ENCODE assay signal across 11 cellular contexts in the genomic region with DNA sequence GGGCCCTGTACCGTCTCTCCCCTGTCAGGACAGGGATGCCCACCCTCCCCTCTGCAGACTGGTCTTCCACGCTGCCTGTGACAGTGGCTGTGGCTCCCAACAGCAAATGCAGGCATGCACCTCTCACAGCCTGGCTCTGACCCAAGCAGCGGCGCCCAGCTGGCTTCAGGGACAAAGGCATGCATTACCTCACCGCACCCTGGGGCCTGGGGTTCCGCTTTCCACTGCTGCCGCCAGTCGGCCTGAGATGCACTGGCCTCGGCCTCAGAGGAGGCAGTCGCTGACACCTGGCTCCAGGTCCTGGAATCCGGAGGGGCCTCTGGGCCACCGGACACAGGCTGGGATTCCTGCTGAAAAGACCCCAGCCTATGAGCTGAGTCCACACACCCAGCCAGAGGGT.
DNase-seq lines count a peak whose midpoint lies in the region; ATAC-seq and TF ChIP-seq lines count a peak whose summit lies in the region.
"Had no signal": no experiment of that assay in that cellular context is flagged by ENCODE, and none has a peak within 500 bp of the region (broad histone marks: within the 10 kb centered on the region; RNA-seq: fewer than 3 reads in every experiment).

No MANE protein-coding gene starts in this region.

- ATAC-seq in HG03457 (IDR thresholded peaks at IDR 0.05; ENCODE audit: unreplicated experiment): no peak
- ATAC-seq in HG02981 (IDR thresholded peaks at IDR 0.05; ENCODE audit: unreplicated experiment): no peak
- ATAC-seq in GM18519 (IDR thresholded peaks at IDR 0.05; ENCODE audit: low FRiP score, unreplicated experiment): no peak

- H2BK12ac ChIP-seq in H9 (ENCODE audit: insufficient read length, low read depth, low read length): no peak overlapping the region

- H4K8ac ChIP-seq in H9 (replicated peaks; ENCODE audit: insufficient read length, low read depth, low read length): no peak overlapping the region

- peaks cover 13 to 21% of the 10 kb centered on the region in 2 experiments for H3K4me1 Mint-ChIP-seq in H9

- no peak overlapping the region for H3T11ph ChIP-seq in H9 (ENCODE audit: low read length)

- no peaks in the 10 kb centered on the region for H3K23me2 ChIP-seq in H9 (ENCODE audit: insufficient read length, low read depth, low read length, poor library complexity, severe bottlenecking)

- no peaks in the 10 kb centered on the region for H4K20me1 ChIP-seq in H9 (ENCODE audit: control insufficient read depth, insufficient read depth, insufficient read length)

- no peaks in the 10 kb centered on the region; a peak in 3 of 7 replicates for H3K36me3 Mint-ChIP-seq in H9 (ENCODE audit: insufficient read depth in 1 of 3, low read depth in 3 of 3)

- no peak overlapping the region for H3K27ac Mint-ChIP-seq in H9

- H3K79me2 ChIP-seq in H9 (ENCODE audit: insufficient read depth, low read length): no peaks in the 10 kb centered on the region

- no peak overlapping the region for H4K91ac ChIP-seq in H9 (ENCODE audit: insufficient read length, low read depth, low read length)

- no peak overlapping the region for H3K56ac ChIP-seq in H9 (ENCODE audit: insufficient read length, low read depth, low read length)

- H3K79me1 ChIP-seq in H9 (ENCODE audit: insufficient read depth, low read depth, low read length, poor library complexity, severe bottlenecking): no peaks in the 10 kb centered on the region

- peak; percentile 68 for DNase-seq in AG08396 (ENCODE audit: low spot score)
- DNase-seq in H9: peak; percentile 72
- DNase-seq in astrocyte of the hippocampus (ENCODE audit: low read depth, low spot score): peak; percentile 88
- peak; percentile 23 for DNase-seq in iris pigment epithelial cell (ENCODE audit: low read depth)
- no peak for DNase-seq in T-helper 9 cell
- DNase-seq: retina had no signal

- no peaks in the 10 kb centered on the region for H3K9me3 Mint-ChIP-seq in H9

- no peak overlapping the region for H2BK20ac ChIP-seq in H9 (ENCODE audit: low read depth, low read length, poor library complexity, severe bottlenecking)

- H3K27ac ChIP-seq in H9 (ENCODE audit: insufficient read length, low read depth, low read length): no peak overlapping the region
- H3K27ac ChIP-seq: adrenal gland, RWPE1 had no signal

- H2AFZ ChIP-seq in H9 (ENCODE audit: low read length): no peak overlapping the region

- no peak overlapping the region for H2BK15ac ChIP-seq in H9 (ENCODE audit: low read depth, low read length)

- H3K14ac ChIP-seq in H9 (ENCODE audit: insufficient read depth, low read length): no peak overlapping the region

- no peaks in the 10 kb centered on the region for H3K27me3 ChIP-seq in H9 (ENCODE audit: insufficient read depth, low read length)
- H3K27me3 ChIP-seq: adrenal gland had no signal

- no peak overlapping the region for H3K4me3 Mint-ChIP-seq in H9

- no peak overlapping the region for H2BK5ac ChIP-seq in H9 (ENCODE audit: insufficient read length, low read length)

- H3K4me1 ChIP-seq in H9 (ENCODE audit: insufficient read depth, low read length): no peaks in the 10 kb centered on the region; the same call in 1 of the 2 replicates
- H3K4me1 ChIP-seq: adrenal gland had no signal

- no peak overlapping the region for H4K5ac ChIP-seq in H9 (ENCODE audit: insufficient read length, low read depth, low read length)

- WGBS in H9 (ENCODE audit: extremely low coverage, insufficient read length, low lambda C conversion rate): no CpG with 5 or more reads among the region's 12 CpGs

- peaks cover 2% of the 10 kb centered on the region; the same call in 1 of the 2 replicates for H3K27me3 Mint-ChIP-seq in H9 (ENCODE audit: low read depth)

- no peak overlapping the region for H3K18ac ChIP-seq in H9 (ENCODE audit: insufficient read length, low read depth, low read length)

- no peak overlapping the region for H2AK5ac ChIP-seq in H9 (ENCODE audit: insufficient read length, low read length)

- H3K9me3 ChIP-seq in H9 (ENCODE audit: control insufficient read depth, low read depth, low read length): no peaks in the 10 kb centered on the region
- H3K9me3 ChIP-seq: adrenal gland had no signal

- H3K4me2 ChIP-seq in H9 (ENCODE audit: insufficient read depth, insufficient read length, low read length): no peak overlapping the region

- no peak overlapping the region for H3K9ac ChIP-seq in H9 (ENCODE audit: extremely low read depth, insufficient read length, low read length)

- H3K4ac ChIP-seq in H9 (ENCODE audit: low read depth, low read length): no peak overlapping the region

- no peak overlapping the region for H2BK120ac ChIP-seq in H9 (ENCODE audit: low read depth, low read length, poor library complexity, severe bottlenecking)

- H3K23ac ChIP-seq in H9 (ENCODE audit: insufficient read length, low read depth, low read length): no peak overlapping the region

- TF ChIP-seq CTCF in H9 (conservative IDR thresholded peaks at IDR 0.05): no peak
